8 cellular contexts compared by ENCODE assay signal in the genomic region with DNA sequence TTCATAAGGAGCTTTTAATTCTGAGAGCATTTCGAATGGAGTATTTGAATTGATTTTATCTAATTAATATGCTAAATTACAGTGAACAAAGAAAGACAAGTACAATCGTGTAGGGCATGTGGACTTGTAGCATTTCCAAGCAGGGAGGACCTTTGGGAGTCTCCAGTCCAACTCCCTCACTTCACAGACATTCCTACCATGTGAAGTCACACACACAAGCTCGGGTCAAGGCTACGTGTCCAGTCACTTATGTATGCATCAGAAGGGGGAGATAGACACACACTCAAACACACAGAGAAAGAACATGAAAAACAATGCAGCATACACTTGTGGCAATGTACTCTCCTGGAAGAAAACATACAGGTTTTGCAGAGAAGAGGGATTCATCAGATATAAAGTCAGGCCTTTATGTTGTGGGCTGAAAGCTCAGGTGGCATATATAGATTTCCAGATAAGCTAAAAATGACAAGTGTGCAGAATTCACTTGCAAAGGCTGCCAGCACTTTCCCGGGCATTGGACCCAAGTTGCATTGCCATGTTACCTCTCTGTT.
DNase-seq lines count a peak whose midpoint lies in the region; ATAC-seq and TF ChIP-seq lines count a peak whose summit lies in the region.

No MANE protein-coding gene starts in this region.

- POLR2A ChIA-PET in IMR-90 (lab: Charles Lee; ENCODE audit: unreplicated experiment), result no interaction called here

- H3K4me2 ChIP-seq in IMR-90 (ENCODE audit: low read depth, low read length), result no peak overlapping the region

- peak overlapping the region; percentile 71; the same call in 1 of the 2 replicates for H4K91ac ChIP-seq in IMR-90 (ENCODE audit: insufficient read depth, low read depth, low read length)

- H3K4me1 ChIP-seq in IMR-90 (ENCODE audit: control insufficient read depth, insufficient read depth, low read length) (0 out of 2 replicates have a peak, but pooled peaks cover 2% of the 10 kb centered on the region), tibial nerve (peaks cover 0 to 15% (median 2%) of the 10 kb centered on the region in 4 donors)

- peak overlapping the region; percentile 58 for H3K27ac ChIP-seq in C4-2B
- no peak overlapping the region for H3K27ac ChIP-seq in IMR-90 (ENCODE audit: insufficient read depth, low read length)
- no peak overlapping the region for H3K27ac ChIP-seq in tibial nerve

- H3K9ac ChIP-seq in IMR-90 (ENCODE audit: low read depth, low read length), result no peak overlapping the region

- in situ Hi-C loops in IMR-90 (cut with MboI; ENCODE audit: low sequenced_read_pairs), result no loop called here

- no peaks in the 10 kb centered on the region for H3K79me1 ChIP-seq in IMR-90 (ENCODE audit: low read depth in 1 of 2, low read length in 2 of 2)

- no peaks in the 10 kb centered on the region for H4K20me1 ChIP-seq in IMR-90 (ENCODE audit: insufficient read depth, low read length)

- no peak overlapping the region; the same call in 1 of the 2 replicates for H3K14ac ChIP-seq in IMR-90 (replicated peaks; ENCODE audit: low read depth, low read length)

- CTCF ChIA-PET in IMR-90 (lab: Yijun Ruan, JAX), result interaction anchor here (0.5 to 1.2 kb wide), 3 partner anchors 32 to 136 kb away, joined by 3 read pairs; no protein-coding TSS in a partner anchor

- peak overlapping the region; percentile 17; the same call in 1 of the 2 replicates for H3K18ac ChIP-seq in IMR-90 (ENCODE audit: low read depth, low read length)

- H3K27me3 ChIP-seq in IMR-90 (ENCODE audit: control insufficient read depth, insufficient read depth, low read length) (no peaks in the 10 kb centered on the region), tibial nerve (no peaks in the 10 kb centered on the region)

- H3K9me3 ChIP-seq in IMR-90 (ENCODE audit: control insufficient read depth, insufficient read depth, low read length), result no peaks in the 10 kb centered on the region
- H3K9me3 ChIP-seq in tibial nerve, result no peaks in the 10 kb centered on the region

- dilution Hi-C loops in IMR-90 (cut with HindIII; ENCODE audit: low sequenced_read_pairs, unreplicated experiment), result no loop called here

- no peak overlapping the region for H2AFZ ChIP-seq in IMR-90 (replicated peaks; ENCODE audit: low read length, poor library complexity)

- peak; percentile 23; the same call in 1 of the 2 replicates for TF ChIP-seq RAD21 in IMR-90 (IDR thresholded peaks at IDR 0.05; ENCODE audit: low read length)

- H2BK5ac ChIP-seq in IMR-90 (ENCODE audit: low read depth, low read length, poor library complexity, severe bottlenecking), result peak overlapping the region; percentile 65

- peak overlapping the region; percentile 50; the same call in 1 of the 2 replicates for H2BK20ac ChIP-seq in IMR-90 (ENCODE audit: low read depth, low read length)

- peak overlapping the region; percentile 41 for H2BK120ac ChIP-seq in IMR-90 (ENCODE audit: low read depth, low read length)

- H3K9me1 ChIP-seq in IMR-90 (ENCODE audit: insufficient read depth, low read length), result 0 out of 2 replicates have a peak, but pooled peaks cover 2% of the 10 kb centered on the region

- H3K4ac ChIP-seq in IMR-90 (ENCODE audit: low read depth, low read length), result peak overlapping the region; percentile 14; the same call in 1 of the 2 replicates

- peak; percentile 17 for TF ChIP-seq CTCF in C4-2B (conservative IDR thresholded peaks at IDR 0.05)
- no peak; the same call in 1 of the 2 replicates for TF ChIP-seq CTCF in IMR-90 (conservative IDR thresholded peaks at IDR 0.05; ENCODE audit: low read depth, low read length)
- TF ChIP-seq CTCF in tibial nerve (IDR thresholded peaks at IDR 0.05), result no peak

- DNase-seq in IMR-90, result peak; percentile 92
- peak; percentile 39 for DNase-seq in dedifferentiated amniotic fluid mesenchymal stem cell (ENCODE audit: extremely low spot score)
- peak; percentile 52 for DNase-seq in myocyte (ENCODE audit: low read depth)
- DNase-seq in activated CD4-positive, alpha-beta T cell treated with anti-CD3 and anti-CD28 coated beads, Interleukin-2, amount 50 U/mL, for 1 hour, result no peak
- DNase-seq in tibial nerve (ENCODE audit: low spot score in 2 of 2), result no peak

- H4K5ac ChIP-seq in IMR-90 (ENCODE audit: low read depth, low read length), result no peak overlapping the region

- no peak overlapping the region for H2AK9ac ChIP-seq in IMR-90 (replicated peaks; ENCODE audit: low read depth, low read length, poor library complexity)

- H2AK5ac ChIP-seq in IMR-90 (ENCODE audit: low read depth, low read length), result no peak overlapping the region

- H4K8ac ChIP-seq in IMR-90 (ENCODE audit: low read depth in 2 of 2, low read length in 2 of 2), result no peak overlapping the region

- H3K56ac ChIP-seq in IMR-90 (ENCODE audit: extremely low read depth, insufficient read depth, low read length), result no peak overlapping the region

- no peak overlapping the region for H2BK15ac ChIP-seq in IMR-90 (ENCODE audit: low read depth, low read length)

- WGBS in IMR-90 (ENCODE audit: extremely low coverage in 2 of 2, insufficient read length in 1 of 2), 2 experiments, result no CpG with 5 or more reads among the region's 5 CpGs
- WGBS in tibial nerve, 2 donors, result 22 to 34% methylated on average over 5 of the region's 5 CpGs

- no peak overlapping the region for H3K4me3 ChIP-seq in IMR-90 (ENCODE audit: insufficient read depth, low read depth, low read length)
- no peak overlapping the region for H3K4me3 ChIP-seq in tibial nerve

- H3K23ac ChIP-seq in IMR-90 (ENCODE audit: low read depth, low read length), result no peak overlapping the region

- intact Hi-C loops in IMR-90 (cut with micrococcal nuclease), result loop anchor here (1.0 kb wide), 1 partner anchor 344 kb away; no protein-coding TSS in a partner anchor

- no TSS peak for BruUV-seq in IMR-90 (replicated peaks; lab: Mats Ljungman, UMichigan)

- no peak for TF ChIP-seq EP300 in tibial nerve (IDR thresholded peaks at IDR 0.05)

- H3K36me3 ChIP-seq in IMR-90 (ENCODE audit: control insufficient read depth, insufficient read depth, low read length) (no peaks in the 10 kb centered on the region), tibial nerve (no peaks in the 10 kb centered on the region)

- ATAC-seq in IMR-90 (ENCODE audit: low read depth) (peak; percentile 90), HG03159 (IDR thresholded peaks at IDR 0.05; ENCODE audit: unreplicated experiment) (no peak), HG03565 (IDR thresholded peaks at IDR 0.05; ENCODE audit: unreplicated experiment) (no peak)

- TF ChIP-seq POLR2A in IMR-90 (IDR thresholded peaks at IDR 0.05; ENCODE audit: low read depth, low read length) (no peak), tibial nerve (IDR thresholded peaks at IDR 0.05) (no peak)

TF ChIP-seq in IMR-90, 13 proteins besides CTCF, POLR2A, EP300 and RAD21:
- TF ChIP-seq CEBPB (IDR thresholded peaks at IDR 0.05; ENCODE audit: low read depth, low read length) (no peak), RFX5 (IDR thresholded peaks at IDR 0.05; ENCODE audit: low read depth, low read length) (no peak), NFE2L2 (IDR thresholded peaks at IDR 0.05; ENCODE audit: low read depth, low read length) (no peak), MAFK (IDR thresholded peaks at IDR 0.05; ENCODE audit: low read depth, low read length) (no peak)

Comparison
In these comparisons a context has a peak if more than half of its experiments do, and no peak if none do; other contexts are left out.
1. DNase-seq: peak in IMR-90 (single experiment), dedifferentiated amniotic fluid mesenchymal stem cell (single experiment) and myocyte (single experiment); none in activated CD4-positive, alpha-beta T cell treated with anti-CD3 and anti-CD28 coated beads, Interleukin-2, amount 50 U/mL, for 1 hour (single experiment) and tibial nerve (0 of 2).